ENCODE assay signal across 1 cellular context in genomic region chr3:152595975-152596832, GRCh38.
TF ChIP-seq lines count a peak whose summit lies in the region.

No MANE protein-coding gene starts in this region.

TF ChIP-seq in GM23338, 12 proteins besides CTCF, POLR2A, EP300 and RAD21 (continued from another document):
- TF ChIP-seq REST (IDR thresholded peaks at IDR 0.05; ENCODE audit: unreplicated experiment) (no peak), CREB1 (CRISPR knock-in tag; IDR thresholded peaks at IDR 0.05; ENCODE audit: low read depth) (no peak), ZNF114 (CRISPR knock-in tag; IDR thresholded peaks at IDR 0.05) (no peak), ZNF331 (CRISPR knock-in tag; IDR thresholded peaks at IDR 0.05; ENCODE audit: low read depth) (no peak), EZH2 (IDR thresholded peaks at IDR 0.05; ENCODE audit: low read depth, unreplicated experiment) (no peak), STAT1 (IDR thresholded peaks at IDR 0.05; ENCODE audit: unreplicated experiment) (no peak), EZH2phosphoT487 (IDR thresholded peaks at IDR 0.05; ENCODE audit: unreplicated experiment) (no peak), NANOG (IDR thresholded peaks at IDR 0.05; ENCODE audit: borderline replicate concordance) (no peak), ETS1 (IDR thresholded peaks at IDR 0.05) (no peak)
TF ChIP-seq in GM23338: peak in this region for 0.
